ENCODE assay signal across 19 cellular contexts in genomic region chr10:130484131-130484911, GRCh38.
"Had no signal": no experiment of that assay in that cellular context is flagged by ENCODE, and none has a peak within 500 bp of the region (broad histone marks: within the 10 kb centered on the region; RNA-seq: fewer than 3 reads in every experiment).

No MANE protein-coding gene starts in this region.

- H3K36me3 Mint-ChIP-seq: naive thymus-derived CD8-positive, alpha-beta T cell; stimulated activated effector memory CD8-positive, alpha-beta T cell treated with anti-CD3 and anti-CD28 coated beads, Interleukin-12 subunit alpha, Interleukin-12 subunit beta, amount 100 ng/mL, for 72 hours had no signal

- H3K36me3 ChIP-seq: heart left ventricle, neutrophil, right atrium auricular region, suprapubic skin, thyroid gland, upper lobe of left lung, uterus had no signal

- H3K9me3 ChIP-seq: heart left ventricle, mucosa of descending colon, neutrophil, right atrium auricular region, suprapubic skin, thyroid gland, upper lobe of left lung, uterus had no signal

- H3K4me1 ChIP-seq: heart left ventricle, right atrium auricular region, suprapubic skin, thyroid gland, upper lobe of left lung, uterus had no signal

- H3K4me3 Mint-ChIP-seq: naive thymus-derived CD8-positive, alpha-beta T cell; stimulated activated effector memory CD8-positive, alpha-beta T cell treated with anti-CD3 and anti-CD28 coated beads, Interleukin-12 subunit alpha, Interleukin-12 subunit beta, amount 100 ng/mL, for 72 hours had no signal

- ATAC-seq: esophagus mucosa; heart left ventricle; left lobe of liver; mucosa of descending colon; naive thymus-derived CD8-positive, alpha-beta T cell; stimulated activated effector memory CD8-positive, alpha-beta T cell treated with anti-CD3 and anti-CD28 coated beads, Interleukin-12 subunit alpha, Interleukin-12 subunit beta, amount 100 ng/mL, for 72 hours; stimulated activated naive CD8-positive, alpha-beta T cell treated with anti-CD3 and anti-CD28 coated beads, Interleukin-15, Interleukin-2, amounts not matched to agents 100 U/mL and 50 U/mL, for 24 hours had no signal

- H3K9me3 Mint-ChIP-seq: naive thymus-derived CD8-positive, alpha-beta T cell; stimulated activated effector memory CD8-positive, alpha-beta T cell treated with anti-CD3 and anti-CD28 coated beads, Interleukin-12 subunit alpha, Interleukin-12 subunit beta, amount 100 ng/mL, for 72 hours had no signal

- H3K27ac ChIP-seq: heart left ventricle, neutrophil, right atrium auricular region, suprapubic skin, thyroid gland, upper lobe of left lung, uterus had no signal

- H3K27me3 ChIP-seq: neutrophil, right atrium auricular region, thyroid gland, upper lobe of left lung, uterus had no signal

- DNase-seq: effector memory CD4-positive, alpha-beta T cell; heart left ventricle; hippocampal formation; mammary epithelial cell; mucosa of descending colon; posterior cingulate gyrus; small intestine; stimulated activated CD4-positive, alpha-beta T cell treated with anti-CD3 and anti-CD28 coated beads, Interleukin-12 subunit alpha, Interleukin-12 subunit beta, amount 100 ng/mL, for 4 hours; stimulated activated naive CD8-positive, alpha-beta T cell treated with anti-CD3 and anti-CD28 coated beads, Interleukin-15, Interleukin-2, amounts not matched to agents 100 U/mL and 50 U/mL, for 24 hours; uterus had no signal

- H3K27ac Mint-ChIP-seq: naive thymus-derived CD8-positive, alpha-beta T cell; stimulated activated effector memory CD8-positive, alpha-beta T cell treated with anti-CD3 and anti-CD28 coated beads, Interleukin-12 subunit alpha, Interleukin-12 subunit beta, amount 100 ng/mL, for 72 hours had no signal

- H3K4me3 ChIP-seq: heart left ventricle, mucosa of descending colon, right atrium auricular region, suprapubic skin, thyroid gland, upper lobe of left lung, uterus had no signal

- H3K4me1 Mint-ChIP-seq: naive thymus-derived CD8-positive, alpha-beta T cell; stimulated activated effector memory CD8-positive, alpha-beta T cell treated with anti-CD3 and anti-CD28 coated beads, Interleukin-12 subunit alpha, Interleukin-12 subunit beta, amount 100 ng/mL, for 72 hours had no signal
